Comparison of ENCODE assay signal across 1 cellular context in the genomic region with DNA sequence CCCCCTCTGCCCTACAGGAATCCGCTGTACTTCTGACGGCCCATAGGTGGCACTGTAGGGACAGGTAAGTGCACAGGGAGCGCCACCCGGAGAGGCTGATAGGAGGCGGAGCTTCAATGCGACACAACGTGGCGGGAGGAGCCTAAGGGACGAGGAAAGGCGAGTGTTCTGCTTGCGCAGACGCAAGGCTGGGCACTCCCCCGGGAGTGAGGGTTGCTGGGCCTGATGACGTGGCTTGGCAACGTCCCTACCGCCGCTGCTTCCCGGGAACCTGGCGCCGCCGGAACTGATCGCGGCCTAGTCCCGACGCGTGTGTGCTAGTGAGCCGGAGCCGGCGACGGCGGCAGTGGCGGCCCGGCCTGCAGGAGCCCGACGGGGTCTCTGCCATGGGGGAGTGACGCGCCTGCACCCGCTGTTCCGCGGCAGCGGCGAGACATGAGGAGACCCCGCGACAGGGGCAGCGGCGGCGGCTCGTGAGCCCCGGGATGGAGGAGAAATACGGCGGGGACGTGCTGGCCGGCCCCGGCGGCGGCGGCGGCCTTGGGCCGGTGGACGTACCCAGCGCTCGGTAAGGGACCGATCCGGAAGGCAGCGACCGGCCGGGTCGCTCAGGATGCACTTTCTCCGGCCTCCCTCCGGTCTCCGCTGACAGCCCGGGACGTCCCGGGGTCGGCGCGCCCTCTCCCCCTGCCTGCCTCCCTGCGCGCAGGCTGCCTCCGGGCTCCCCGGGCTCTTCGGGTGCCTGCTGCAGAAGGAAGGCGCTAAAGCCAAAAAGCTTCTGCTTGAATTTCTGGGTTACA.
TF ChIP-seq lines count a peak whose summit lies in the region.

TSS of gene SLC30A5 (plus strand) at position 244 of the 800 bp plus-strand sequence. CDS start at position 486, 242 bp downstream.

TF ChIP-seq in K562, 482 proteins besides CTCF, POLR2A, EP300 and RAD21 (continued from another document and continues in another):
- TF ChIP-seq, protein P1, sequence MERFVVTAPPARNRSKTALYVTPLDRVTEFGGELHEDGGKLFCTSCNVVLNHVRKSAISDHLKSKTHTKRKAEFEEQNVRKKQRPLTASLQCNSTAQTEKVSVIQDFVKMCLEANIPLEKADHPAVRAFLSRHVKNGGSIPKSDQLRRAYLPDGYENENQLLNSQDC (CRISPR knock-in tag; IDR thresholded peaks at IDR 0.05), result peak; percentile 89; the same call in 1 of the 2 replicates
- no peak for TF ChIP-seq CEBPG (CRISPR knock-in tag; IDR thresholded peaks at IDR 0.05)
- no peak for TF ChIP-seq CEBPG (tag; conservative IDR thresholded peaks at IDR 0.05 in 1 of 2, IDR thresholded peaks at IDR 0.05 in 1 of 2)
- TF ChIP-seq C11orf30 (IDR thresholded peaks at IDR 0.05; ENCODE audit: low read depth), result peak; percentile 65
- TF ChIP-seq CXXC5 (CRISPR knock-in tag; IDR thresholded peaks at IDR 0.05), result peak; percentile 95
- TF ChIP-seq ZNF324 (CRISPR knock-in tag; IDR thresholded peaks at IDR 0.05), result no peak
- TF ChIP-seq COPS2 (conservative IDR thresholded peaks at IDR 0.05), result no peak
- TF ChIP-seq ZNF431 (CRISPR knock-in tag; IDR thresholded peaks at IDR 0.05), result 0 out of 2 replicates have a peak, but pooled peaks have one; percentile 40
- TF ChIP-seq ZNF121 (CRISPR knock-in tag; conservative IDR thresholded peaks at IDR 0.05), result no peak
- TF ChIP-seq EGR1 (conservative IDR thresholded peaks at IDR 0.05), result 0 out of 2 replicates have a peak, but pooled peaks have one; percentile 11
- TF ChIP-seq ZBTB26 (CRISPR knock-in tag; IDR thresholded peaks at IDR 0.05), result no peak
- TF ChIP-seq ZNF384 (IDR thresholded peaks at IDR 0.05; ENCODE audit: low read depth, low read length), result peak; percentile 31
- no peak for TF ChIP-seq EZH2 (IDR thresholded peaks at IDR 0.05; ENCODE audit: borderline replicate concordance, low read depth, low read length)
- TF ChIP-seq TAF7 (tag; IDR thresholded peaks at IDR 0.05), result 0 out of 2 replicates have a peak, but pooled peaks have one; percentile 15
- TF ChIP-seq, protein P2, sequence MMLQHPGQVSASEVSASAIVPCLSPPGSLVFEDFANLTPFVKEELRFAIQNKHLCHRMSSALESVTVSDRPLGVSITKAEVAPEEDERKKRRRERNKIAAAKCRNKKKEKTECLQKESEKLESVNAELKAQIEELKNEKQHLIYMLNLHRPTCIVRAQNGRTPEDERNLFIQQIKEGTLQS (IDR thresholded peaks at IDR 0.05), result peak; percentile 60
- TF ChIP-seq, protein P2 (CRISPR knock-in tag; conservative IDR thresholded peaks at IDR 0.05), result peak; percentile 74; the same call in 1 of the 2 replicates
- peak; percentile 56 for TF ChIP-seq PKNOX1 (IDR thresholded peaks at IDR 0.05)
- peak; percentile 80 for TF ChIP-seq TAF9B (IDR thresholded peaks at IDR 0.05; ENCODE audit: partially characterized antibody)
- no peak for TF ChIP-seq SLC30A9 (CRISPR knock-in tag; IDR thresholded peaks at IDR 0.05)
- peak; percentile 73 for TF ChIP-seq PRPF4 (IDR thresholded peaks at IDR 0.05; ENCODE audit: insufficient read depth, low read depth, low read length, poor library complexity, severe bottlenecking)
- TF ChIP-seq, protein P3, sequence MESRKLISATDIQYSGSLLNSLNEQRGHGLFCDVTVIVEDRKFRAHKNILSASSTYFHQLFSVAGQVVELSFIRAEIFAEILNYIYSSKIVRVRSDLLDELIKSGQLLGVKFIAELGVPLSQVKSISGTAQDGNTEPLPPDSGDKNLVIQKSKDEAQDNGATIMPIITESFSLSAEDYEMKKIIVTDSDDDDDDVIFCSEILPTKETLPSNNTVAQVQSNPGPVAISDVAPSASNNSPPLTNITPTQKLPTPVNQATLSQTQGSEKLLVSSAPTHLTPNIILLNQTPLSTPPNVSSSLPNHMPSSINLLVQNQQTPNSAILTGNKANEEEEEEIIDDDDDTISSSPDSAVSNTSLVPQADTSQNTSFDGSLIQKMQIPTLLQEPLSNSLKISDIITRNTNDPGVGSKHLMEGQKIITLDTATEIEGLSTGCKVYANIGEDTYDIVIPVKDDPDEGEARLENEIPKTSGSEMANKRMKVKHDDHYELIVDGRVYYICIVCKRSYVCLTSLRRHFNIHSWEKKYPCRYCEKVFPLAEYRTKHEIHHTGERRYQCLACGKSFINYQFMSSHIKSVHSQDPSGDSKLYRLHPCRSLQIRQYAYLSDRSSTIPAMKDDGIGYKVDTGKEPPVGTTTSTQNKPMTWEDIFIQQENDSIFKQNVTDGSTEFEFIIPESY (CRISPR knock-in tag; IDR thresholded peaks at IDR 0.05), result peak; percentile 39; the same call in 1 of the 2 replicates
- TF ChIP-seq, protein P4, sequence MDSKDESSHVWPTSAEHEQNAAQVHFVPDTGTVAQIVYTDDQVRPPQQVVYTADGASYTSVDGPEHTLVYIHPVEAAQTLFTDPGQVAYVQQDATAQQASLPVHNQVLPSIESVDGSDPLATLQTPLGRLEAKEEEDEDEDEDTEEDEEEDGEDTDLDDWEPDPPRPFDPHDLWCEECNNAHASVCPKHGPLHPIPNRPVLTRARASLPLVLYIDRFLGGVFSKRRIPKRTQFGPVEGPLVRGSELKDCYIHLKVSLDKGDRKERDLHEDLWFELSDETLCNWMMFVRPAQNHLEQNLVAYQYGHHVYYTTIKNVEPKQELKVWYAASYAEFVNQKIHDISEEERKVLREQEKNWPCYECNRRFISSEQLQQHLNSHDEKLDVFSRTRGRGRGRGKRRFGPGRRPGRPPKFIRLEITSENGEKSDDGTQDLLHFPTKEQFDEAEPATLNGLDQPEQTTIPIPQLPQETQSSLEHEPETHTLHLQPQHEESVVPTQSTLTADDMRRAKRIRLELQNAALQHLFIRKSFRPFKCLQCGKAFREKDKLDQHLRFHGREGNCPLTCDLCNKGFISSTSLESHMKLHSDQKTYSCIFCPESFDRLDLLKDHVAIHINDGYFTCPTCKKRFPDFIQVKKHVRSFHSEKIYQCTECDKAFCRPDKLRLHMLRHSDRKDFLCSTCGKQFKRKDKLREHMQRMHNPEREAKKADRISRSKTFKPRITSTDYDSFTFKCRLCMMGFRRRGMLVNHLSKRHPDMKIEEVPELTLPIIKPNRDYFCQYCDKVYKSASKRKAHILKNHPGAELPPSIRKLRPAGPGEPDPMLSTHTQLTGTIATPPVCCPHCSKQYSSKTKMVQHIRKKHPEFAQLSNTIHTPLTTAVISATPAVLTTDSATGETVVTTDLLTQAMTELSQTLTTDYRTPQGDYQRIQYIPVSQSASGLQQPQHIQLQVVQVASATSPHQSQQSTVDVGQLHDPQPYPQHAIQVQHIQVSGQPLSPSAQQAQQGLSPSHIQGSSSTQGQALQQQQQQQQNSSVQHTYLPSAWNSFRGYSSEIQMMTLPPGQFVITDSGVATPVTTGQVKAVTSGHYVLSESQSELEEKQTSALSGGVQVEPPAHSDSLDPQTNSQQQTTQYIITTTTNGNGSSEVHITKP (IDR thresholded peaks at IDR 0.05; ENCODE audit: partially characterized antibody), result peak; percentile 63
- TF ChIP-seq HMGN3 (IDR thresholded peaks at IDR 0.05; ENCODE audit: borderline replicate concordance, extremely low read depth, insufficient read length, low read depth, low read length), result peak; percentile 87
- peak in 1 of 2 experiments; percentile 75; a peak in 2 of 4 replicates for TF ChIP-seq TEAD1 (CRISPR knock-in tag; IDR thresholded peaks at IDR 0.05)
- 0 out of 2 replicates have a peak, but pooled peaks have one; percentile 35 for TF ChIP-seq SMARCE1 (IDR thresholded peaks at IDR 0.05)
- peak; percentile 62; the same call in 1 of the 2 replicates for TF ChIP-seq HNRNPL (IDR thresholded peaks at IDR 0.05; ENCODE audit: low read depth, low read length)
- TF ChIP-seq TRIM25 (IDR thresholded peaks at IDR 0.05; ENCODE audit: borderline replicate concordance), result no peak
- TF ChIP-seq FOSL1 (tag; conservative IDR thresholded peaks at IDR 0.05), result peak; percentile 79
- no peak for TF ChIP-seq ZNF280B (CRISPR knock-in tag; IDR thresholded peaks at IDR 0.05)
- TF ChIP-seq, protein P5, sequence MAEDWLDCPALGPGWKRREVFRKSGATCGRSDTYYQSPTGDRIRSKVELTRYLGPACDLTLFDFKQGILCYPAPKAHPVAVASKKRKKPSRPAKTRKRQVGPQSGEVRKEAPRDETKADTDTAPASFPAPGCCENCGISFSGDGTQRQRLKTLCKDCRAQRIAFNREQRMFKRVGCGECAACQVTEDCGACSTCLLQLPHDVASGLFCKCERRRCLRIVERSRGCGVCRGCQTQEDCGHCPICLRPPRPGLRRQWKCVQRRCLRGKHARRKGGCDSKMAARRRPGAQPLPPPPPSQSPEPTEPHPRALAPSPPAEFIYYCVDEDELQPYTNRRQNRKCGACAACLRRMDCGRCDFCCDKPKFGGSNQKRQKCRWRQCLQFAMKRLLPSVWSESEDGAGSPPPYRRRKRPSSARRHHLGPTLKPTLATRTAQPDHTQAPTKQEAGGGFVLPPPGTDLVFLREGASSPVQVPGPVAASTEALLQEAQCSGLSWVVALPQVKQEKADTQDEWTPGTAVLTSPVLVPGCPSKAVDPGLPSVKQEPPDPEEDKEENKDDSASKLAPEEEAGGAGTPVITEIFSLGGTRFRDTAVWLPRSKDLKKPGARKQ (CRISPR knock-in tag; IDR thresholded peaks at IDR 0.05), result no peak
- TF ChIP-seq SOX6 (IDR thresholded peaks at IDR 0.05), result peak; percentile 57; the same call in 1 of the 2 replicates
- TF ChIP-seq STAG1 (CRISPR knock-in tag; IDR thresholded peaks at IDR 0.05; ENCODE audit: borderline replicate concordance), result peak; percentile 42; the same call in 1 of the 2 replicates
- peak; percentile 92 for TF ChIP-seq POLR2AphosphoS5 (IDR thresholded peaks at IDR 0.05; ENCODE audit: control insufficient read depth, insufficient read depth, low read depth, low read length)
- no peak for TF ChIP-seq IRF9 (tag; IDR thresholded peaks at IDR 0.05)
- no peak for TF ChIP-seq MCM3 (IDR thresholded peaks at IDR 0.05)
- TF ChIP-seq ZNF583 (CRISPR knock-in tag; IDR thresholded peaks at IDR 0.05), result no peak
- TF ChIP-seq MYC (IDR thresholded peaks at IDR 0.05; ENCODE audit: low read depth, low read length), result peak; percentile 87
- no peak for TF ChIP-seq MYC (CRISPR knock-in tag; IDR thresholded peaks at IDR 0.05; ENCODE audit: borderline replicate concordance, low read depth)
